Comparison of ENCODE assay signal across 1 cellular context in the genomic region with DNA sequence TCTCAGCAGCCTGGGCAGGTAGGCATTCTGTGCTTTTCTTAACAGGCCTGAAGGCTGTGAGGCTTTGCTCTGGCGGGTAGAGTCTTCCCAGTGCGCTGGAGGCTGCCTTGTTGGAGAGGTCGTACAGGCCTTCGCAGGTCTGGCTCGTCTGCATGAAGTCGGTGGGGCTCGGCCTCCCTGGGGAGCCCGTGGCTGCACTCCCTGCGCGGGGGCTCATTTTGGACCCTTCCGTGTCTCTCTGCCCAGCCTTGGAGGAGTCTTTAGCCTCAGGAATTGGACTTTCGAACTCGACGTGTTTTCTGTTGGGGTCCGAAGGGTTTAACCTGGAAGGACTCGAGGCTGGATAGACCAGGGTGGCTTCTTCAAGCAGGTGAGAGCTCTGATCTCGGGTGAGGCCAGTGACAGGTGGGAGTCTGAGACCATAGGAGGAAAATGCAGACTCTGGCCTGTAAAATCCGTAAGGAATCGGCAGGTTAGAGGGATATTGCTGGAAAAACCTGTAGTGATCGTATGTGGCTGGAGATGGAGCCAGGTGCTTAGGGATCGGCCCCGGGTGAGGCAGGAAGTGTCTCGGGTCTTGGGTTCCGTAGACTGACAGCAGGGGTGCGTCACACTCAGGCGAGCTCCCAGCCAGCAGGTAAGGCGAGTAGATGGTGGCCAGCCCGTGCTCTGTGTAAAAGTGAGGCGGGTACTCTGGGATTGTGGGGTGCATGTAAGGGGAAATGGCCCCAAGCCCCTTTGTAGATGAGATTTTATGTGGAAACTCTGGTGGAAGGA.
TF ChIP-seq lines count a peak whose summit lies in the region.

No MANE protein-coding gene starts in this region.

TF ChIP-seq in IMR-90, 13 proteins besides CTCF, POLR2A, EP300 and RAD21 (continued from another document):
- no peak for TF ChIP-seq CEBPB (IDR thresholded peaks at IDR 0.05; ENCODE audit: low read depth, low read length)
- no peak for TF ChIP-seq MAFK (IDR thresholded peaks at IDR 0.05; ENCODE audit: low read depth, low read length)
- no peak for TF ChIP-seq USF2 (IDR thresholded peaks at IDR 0.05; ENCODE audit: low read depth, low read length)
- TF ChIP-seq BHLHE40 (IDR thresholded peaks at IDR 0.05; ENCODE audit: low read depth, low read length), result no peak
- no peak for TF ChIP-seq SMC3 (IDR thresholded peaks at IDR 0.05; ENCODE audit: low read depth, low read length)
- TF ChIP-seq MXI1 (IDR thresholded peaks at IDR 0.05; ENCODE audit: borderline replicate concordance, low read depth, low read length), result no peak
- no peak for TF ChIP-seq ELK1 (IDR thresholded peaks at IDR 0.05; ENCODE audit: borderline replicate concordance, low read depth, low read length)
- no peak for TF ChIP-seq RCOR1 (IDR thresholded peaks at IDR 0.05; ENCODE audit: insufficient replicate concordance, low read length)
- TF ChIP-seq FOS (IDR thresholded peaks at IDR 0.05; ENCODE audit: low read depth, low read length), result no peak
- TF ChIP-seq RFX5 (IDR thresholded peaks at IDR 0.05; ENCODE audit: low read depth, low read length), result no peak
- no peak for TF ChIP-seq CHD1 (IDR thresholded peaks at IDR 0.05; ENCODE audit: low read depth, low read length)
